Comparison of ENCODE assay signal across 8 cellular contexts in genomic region chr1:154352245-154352580, GRCh38. TPM values are rescaled to one million over a fixed set of nuclear protein-coding genes. Genes with fewer than 3 reads are reported as not detected.
DNase-seq lines count a peak whose midpoint lies in the region; ATAC-seq and TF ChIP-seq lines count a peak whose summit lies in the region.

No MANE protein-coding gene starts in this region.

- TF ChIP-seq CTCF in C4-2B (conservative IDR thresholded peaks at IDR 0.05), result no peak
- no peak for TF ChIP-seq CTCF in OCI-LY3 (IDR thresholded peaks at IDR 0.05; ENCODE audit: low read depth, low read length)
- no peak for TF ChIP-seq CTCF in endodermal cell (conservative IDR thresholded peaks at IDR 0.05)
- no peak for TF ChIP-seq CTCF in osteoblast (IDR thresholded peaks at IDR 0.05; ENCODE audit: extremely low read depth, low read depth, low read length)

- H3K27me3 Mint-ChIP-seq in endodermal cell (ENCODE audit: insufficient read depth), result peaks cover 16% of the 10 kb centered on the region

- H2AFZ ChIP-seq in OCI-LY3 (ENCODE audit: low read depth, low read length) (no peak overlapping the region), osteoblast (ENCODE audit: low read length) (peak overlapping the region; percentile 86)

- H3K36me3 ChIP-seq in OCI-LY3 (replicated peaks; ENCODE audit: low read depth, low read length) (peaks cover 4% of the 10 kb centered on the region), endodermal cell (ENCODE audit: control insufficient read depth, insufficient read depth, low read length) (peaks cover 7% of the 10 kb centered on the region), osteoblast (ENCODE audit: insufficient read depth, low read length) (peaks cover 27% of the 10 kb centered on the region)

- WGBS in endodermal cell (ENCODE audit: insufficient coverage in 1 of 2, insufficient read length in 1 of 2), 2 experiments, result 25 to 45% methylated on average over 4 to 9 of the region's 9 CpGs

- H3K36me3 Mint-ChIP-seq in endodermal cell (ENCODE audit: low read depth), result peaks cover 17% of the 10 kb centered on the region

- H4K20me1 ChIP-seq in OCI-LY3 (ENCODE audit: insufficient read depth, low read length) (no peaks in the 10 kb centered on the region), osteoblast (ENCODE audit: insufficient read depth, low read length) (peaks cover 12% of the 10 kb centered on the region)

- no peaks in the 10 kb centered on the region for H3K27me3 ChIP-seq in OCI-LY3 (ENCODE audit: low read depth, low read length)
- peaks cover 14% of the 10 kb centered on the region for H3K27me3 ChIP-seq in endodermal cell (ENCODE audit: control insufficient read depth, insufficient read depth, low read length, poor library complexity, severe bottlenecking)
- peaks cover 11% of the 10 kb centered on the region for H3K27me3 ChIP-seq in osteoblast (ENCODE audit: insufficient read depth, low read length)

- peak overlapping the region; percentile 64 for H3K9ac ChIP-seq in OCI-LY3 (ENCODE audit: low read length)
- peak overlapping the region; percentile 19 for H3K9ac ChIP-seq in endodermal cell (ENCODE audit: extremely low read depth, low read length, poor library complexity, severe bottlenecking)

- H3K4me3 Mint-ChIP-seq in endodermal cell, result peak overlapping the region; percentile 67

- DNase-seq in endodermal cell, result no peak
- no peak for DNase-seq in osteoblast (ENCODE audit: insufficient read length, low spot score, missing footprints)
- DNase-seq in H4 (ENCODE audit: low spot score), result no peak
- DNase-seq in CD1c-positive myeloid dendritic cell (ENCODE audit: extremely low spot score), result no peak

- peak overlapping the region; percentile 80 for H3K4me3 ChIP-seq in OCI-LY3 (ENCODE audit: low read length)
- H3K4me3 ChIP-seq in endodermal cell (ENCODE audit: low read length), result peak overlapping the region; percentile 80
- H3K4me3 ChIP-seq in osteoblast (ENCODE audit: insufficient read depth, low read length), result peak overlapping the region; percentile 67

- ATAC-seq in GM18520 (IDR thresholded peaks at IDR 0.05; ENCODE audit: unreplicated experiment) (no peak), GM19395 (IDR thresholded peaks at IDR 0.05; ENCODE audit: unreplicated experiment) (no peak)

- H3K27ac ChIP-seq in C4-2B (peak overlapping the region; percentile 75), OCI-LY3 (ENCODE audit: low read length) (no peak overlapping the region), endodermal cell (ENCODE audit: low read depth, low read length) (no peak overlapping the region), osteoblast (ENCODE audit: low read depth, low read length) (no peak overlapping the region)

- H3K9me3 ChIP-seq in OCI-LY3 (ENCODE audit: insufficient read depth, low read length) (no peaks in the 10 kb centered on the region), endodermal cell (ENCODE audit: control insufficient read depth, low read length) (no peaks in the 10 kb centered on the region), osteoblast (ENCODE audit: low read depth, low read length) (no peaks in the 10 kb centered on the region)

- H3K9me3 Mint-ChIP-seq in endodermal cell, result no peaks in the 10 kb centered on the region

- peaks cover 19% of the 10 kb centered on the region for H3K4me1 ChIP-seq in OCI-LY3 (ENCODE audit: low read length)
- H3K4me1 ChIP-seq in endodermal cell (ENCODE audit: control insufficient read depth, insufficient read depth, low read length), result peaks cover 7% of the 10 kb centered on the region
- peaks cover 15% of the 10 kb centered on the region for H3K4me1 ChIP-seq in osteoblast (ENCODE audit: insufficient read depth, low read length)

- H3K4me2 ChIP-seq in OCI-LY3 (ENCODE audit: low read length) (peak overlapping the region; percentile 91), osteoblast (ENCODE audit: insufficient read depth, low read length) (peak overlapping the region; percentile 84)

- H3K4me1 Mint-ChIP-seq in endodermal cell, result peaks cover 27% of the 10 kb centered on the region

- no peaks in the 10 kb centered on the region for H3K79me2 ChIP-seq in OCI-LY3 (ENCODE audit: low read length)
- no peaks in the 10 kb centered on the region for H3K79me2 ChIP-seq in osteoblast (ENCODE audit: insufficient read depth, low read length)

- no peak overlapping the region for H3K27ac Mint-ChIP-seq in endodermal cell

RNA-seq across cellular contexts. Expression of gene ATP8B2, which starts 26.9 kb away (rescaled TPM):
- total RNA-seq in endodermal cell (10 to 100 TPM; 34.1 to 41.5 TPM), osteoblast (146 and 162 TPM in 2 replicates)
- polyA plus RNA-seq in endodermal cell (2013, experiment 1 of 2), result 30.0 TPM
- polyA plus RNA-seq in endodermal cell (2013, experiment 2 of 2), result 27.3 TPM
- 51.1 and 61.9 TPM in 2 replicates for total RNA-seq in H4 (2014; rRNA removed; shearing (Covaris generic))

RNA-seq across cellular contexts. Expression of gene AQP10, which starts 31.3 kb away (rescaled TPM):
- total RNA-seq in endodermal cell, result not detected
- not detected for polyA plus RNA-seq in endodermal cell (2013, experiment 1 of 2)
- polyA plus RNA-seq in endodermal cell (2013, experiment 2 of 2), result 0.21 TPM
- not detected in 2 replicates for total RNA-seq in osteoblast
- not detected in 2 replicates for total RNA-seq in H4 (2014; rRNA removed; shearing (Covaris generic))

RNA-seq across cellular contexts. Expression of gene IL6R, which starts 52.9 kb away (rescaled TPM):
- 1 to 10 TPM in 1 of 2 donors, under 1 TPM in 1; 0.77 to 1.0 TPM for total RNA-seq in endodermal cell
- polyA plus RNA-seq in endodermal cell (2013, experiment 1 of 2), result 0.50 TPM
- 0.25 TPM for polyA plus RNA-seq in endodermal cell (2013, experiment 2 of 2)
- 5.3 and 8.0 TPM in 2 replicates for total RNA-seq in osteoblast
- 6.6 and 7.3 TPM in 2 replicates for total RNA-seq in H4 (2014; rRNA removed; shearing (Covaris generic))
